In genomic region chr4:105434940-105435339, GRCh38 we compare ENCODE assay signal across 21 cellular contexts. TPM values are rescaled to one million over a fixed set of nuclear protein-coding genes. Genes with fewer than 3 reads are reported as not detected.
DNase-seq lines count a peak whose midpoint lies in the region; ATAC-seq and TF ChIP-seq lines count a peak whose summit lies in the region.
"Had no signal": no experiment of that assay in that cellular context is flagged by ENCODE, and none has a peak within 500 bp of the region (broad histone marks: within the 10 kb centered on the region; RNA-seq: fewer than 3 reads in every experiment).

No MANE protein-coding gene starts in this region.

- no peak overlapping the region for H3K4me3 Mint-ChIP-seq in activated CD8-positive, alpha-beta T cell treated with anti-CD3 and anti-CD28 coated beads for 36 hours
- H3K4me3 Mint-ChIP-seq in activated CD8-positive, alpha-beta T cell treated with anti-CD3 and anti-CD28 coated beads, Interleukin-2, amount 10 ng/mL, durations not matched to agents 7 days and 5 days, result no peak overlapping the region
- H3K4me3 Mint-ChIP-seq in activated T-helper 17 cell treated with anti-CD3 and anti-CD28 coated beads, Interleukin-2, amount 50 U/mL, for 72 hours, result no peak overlapping the region
- H3K4me3 Mint-ChIP-seq in endothelial cell (ENCODE audit: unreplicated experiment), result peak overlapping the region; percentile 75
- no peak overlapping the region for H3K4me3 Mint-ChIP-seq in activated T-helper 1 cell treated with anti-CD3 and anti-CD28 coated beads, Interleukin-12 subunit alpha, Interleukin-12 subunit beta, Interleukin-2, Interleukin-4 antibody, amounts not matched to agents 30 ng/mL and 10 ng/mL and 1 ng/mL, durations not matched to agents 14 hours and 24 hours and 36 hours
- H3K4me3 Mint-ChIP-seq: CD14-positive monocyte; CD4-positive, alpha-beta T cell; CD8-positive, alpha-beta memory T cell; GM23338; H9 had no signal

- CTCF ChIA-PET in activated CD8-positive, alpha-beta T cell treated with anti-CD3 and anti-CD28 coated beads for 36 hours (lab: Charles Lee), result no interaction called here
- CTCF ChIA-PET in activated CD8-positive, alpha-beta T cell treated with anti-CD3 and anti-CD28 coated beads, Interleukin-2, amount 10 ng/mL, durations not matched to agents 7 days and 5 days (lab: Charles Lee), result no interaction called here

- POLR2A ChIA-PET in activated CD8-positive, alpha-beta T cell treated with anti-CD3 and anti-CD28 coated beads for 36 hours (lab: Charles Lee), result no interaction called here
- POLR2A ChIA-PET in activated CD8-positive, alpha-beta T cell treated with anti-CD3 and anti-CD28 coated beads, Interleukin-2, amount 10 ng/mL, durations not matched to agents 7 days and 5 days (lab: Charles Lee), result no interaction called here

- ATAC-seq in activated CD8-positive, alpha-beta T cell treated with anti-CD3 and anti-CD28 coated beads for 36 hours, result peak; percentile 39
- no peak for ATAC-seq in activated CD8-positive, alpha-beta T cell treated with anti-CD3 and anti-CD28 coated beads, Interleukin-2, amount 10 ng/mL, durations not matched to agents 7 days and 5 days
- peak; percentile 61 for ATAC-seq in activated T-helper 17 cell treated with anti-CD3 and anti-CD28 coated beads, Interleukin-2, amount 50 U/mL, for 72 hours (replicated peaks)
- ATAC-seq: A549, GM12878, GM23338, HCT116 had no signal

- no peak for TF ChIP-seq CTCF in activated CD8-positive, alpha-beta T cell treated with anti-CD3 and anti-CD28 coated beads for 36 hours (IDR thresholded peaks at IDR 0.05)
- TF ChIP-seq CTCF in endothelial cell (IDR thresholded peaks at IDR 0.05; ENCODE audit: unreplicated experiment), result no peak

- peaks cover 20% of the 10 kb centered on the region for H3K9me3 Mint-ChIP-seq in activated CD8-positive, alpha-beta T cell treated with anti-CD3 and anti-CD28 coated beads for 36 hours
- H3K9me3 Mint-ChIP-seq in activated CD8-positive, alpha-beta T cell treated with anti-CD3 and anti-CD28 coated beads, Interleukin-2, amount 10 ng/mL, durations not matched to agents 7 days and 5 days (ENCODE audit: insufficient read depth), result peaks cover 8% of the 10 kb centered on the region
- peaks cover 9% of the 10 kb centered on the region for H3K9me3 Mint-ChIP-seq in activated T-helper 17 cell treated with anti-CD3 and anti-CD28 coated beads, Interleukin-2, amount 50 U/mL, for 72 hours
- no peaks in the 10 kb centered on the region for H3K9me3 Mint-ChIP-seq in endothelial cell (ENCODE audit: unreplicated experiment)
- peaks cover 28% of the 10 kb centered on the region for H3K9me3 Mint-ChIP-seq in activated T-helper 1 cell treated with anti-CD3 and anti-CD28 coated beads, Interleukin-12 subunit alpha, Interleukin-12 subunit beta, Interleukin-2, Interleukin-4 antibody, amounts not matched to agents 30 ng/mL and 10 ng/mL and 1 ng/mL, durations not matched to agents 14 hours and 24 hours and 36 hours
- H3K9me3 Mint-ChIP-seq: GM23338, H9 had no signal

- peaks cover 3% of the 10 kb centered on the region for H3K4me1 Mint-ChIP-seq in activated CD8-positive, alpha-beta T cell treated with anti-CD3 and anti-CD28 coated beads for 36 hours (ENCODE audit: low read depth)
- H3K4me1 Mint-ChIP-seq in activated CD8-positive, alpha-beta T cell treated with anti-CD3 and anti-CD28 coated beads, Interleukin-2, amount 10 ng/mL, durations not matched to agents 7 days and 5 days (ENCODE audit: low read depth), result no peaks in the 10 kb centered on the region
- peaks cover 6% of the 10 kb centered on the region for H3K4me1 Mint-ChIP-seq in activated T-helper 17 cell treated with anti-CD3 and anti-CD28 coated beads, Interleukin-2, amount 50 U/mL, for 72 hours
- H3K4me1 Mint-ChIP-seq in endothelial cell (ENCODE audit: unreplicated experiment), result peaks cover 2% of the 10 kb centered on the region
- H3K4me1 Mint-ChIP-seq in activated T-helper 1 cell treated with anti-CD3 and anti-CD28 coated beads, Interleukin-12 subunit alpha, Interleukin-12 subunit beta, Interleukin-2, Interleukin-4 antibody, amounts not matched to agents 30 ng/mL and 10 ng/mL and 1 ng/mL, durations not matched to agents 14 hours and 24 hours and 36 hours (ENCODE audit: low read depth), result no peaks in the 10 kb centered on the region
- H3K4me1 Mint-ChIP-seq: CD14-positive monocyte, GM23338, H9 had no signal

- no peaks in the 10 kb centered on the region for H3K27me3 Mint-ChIP-seq in activated CD8-positive, alpha-beta T cell treated with anti-CD3 and anti-CD28 coated beads for 36 hours
- no peaks in the 10 kb centered on the region for H3K27me3 Mint-ChIP-seq in activated CD8-positive, alpha-beta T cell treated with anti-CD3 and anti-CD28 coated beads, Interleukin-2, amount 10 ng/mL, durations not matched to agents 7 days and 5 days (ENCODE audit: low read depth)
- no peaks in the 10 kb centered on the region for H3K27me3 Mint-ChIP-seq in activated T-helper 17 cell treated with anti-CD3 and anti-CD28 coated beads, Interleukin-2, amount 50 U/mL, for 72 hours
- no peaks in the 10 kb centered on the region for H3K27me3 Mint-ChIP-seq in endothelial cell (ENCODE audit: unreplicated experiment)
- no peaks in the 10 kb centered on the region for H3K27me3 Mint-ChIP-seq in activated T-helper 1 cell treated with anti-CD3 and anti-CD28 coated beads, Interleukin-12 subunit alpha, Interleukin-12 subunit beta, Interleukin-2, Interleukin-4 antibody, amounts not matched to agents 30 ng/mL and 10 ng/mL and 1 ng/mL, durations not matched to agents 14 hours and 24 hours and 36 hours (ENCODE audit: insufficient read depth)
- H3K27me3 Mint-ChIP-seq: CD4-positive, alpha-beta T cell; CD8-positive, alpha-beta memory T cell had no signal

- H3K36me3 Mint-ChIP-seq in activated CD8-positive, alpha-beta T cell treated with anti-CD3 and anti-CD28 coated beads for 36 hours (ENCODE audit: low read depth), result peaks cover 66% of the 10 kb centered on the region
- H3K36me3 Mint-ChIP-seq in activated CD8-positive, alpha-beta T cell treated with anti-CD3 and anti-CD28 coated beads, Interleukin-2, amount 10 ng/mL, durations not matched to agents 7 days and 5 days (ENCODE audit: low read depth), result peaks cover 61% of the 10 kb centered on the region
- H3K36me3 Mint-ChIP-seq in activated T-helper 17 cell treated with anti-CD3 and anti-CD28 coated beads, Interleukin-2, amount 50 U/mL, for 72 hours (ENCODE audit: low read depth), result peaks cover 90% of the 10 kb centered on the region
- peaks cover 16% of the 10 kb centered on the region for H3K36me3 Mint-ChIP-seq in endothelial cell (ENCODE audit: low read depth, unreplicated experiment)
- H3K36me3 Mint-ChIP-seq in activated T-helper 1 cell treated with anti-CD3 and anti-CD28 coated beads, Interleukin-12 subunit alpha, Interleukin-12 subunit beta, Interleukin-2, Interleukin-4 antibody, amounts not matched to agents 30 ng/mL and 10 ng/mL and 1 ng/mL, durations not matched to agents 14 hours and 24 hours and 36 hours (ENCODE audit: low read depth), result peaks cover 57% of the 10 kb centered on the region

- no peak for DNase-seq in activated CD8-positive, alpha-beta T cell treated with anti-CD3 and anti-CD28 coated beads for 36 hours
- DNase-seq in activated CD8-positive, alpha-beta T cell treated with anti-CD3 and anti-CD28 coated beads, Interleukin-2, amount 10 ng/mL, durations not matched to agents 7 days and 5 days, result no peak
- DNase-seq in endothelial cell (ENCODE audit: low spot score) (no peak), T-helper 9 cell (no peak)
- no peak for DNase-seq in activated T-helper 1 cell treated with anti-CD3 and anti-CD28 coated beads, Interleukin-12 subunit alpha, Interleukin-12 subunit beta, Interleukin-2, Interleukin-4 antibody, amounts not matched to agents 30 ng/mL and 10 ng/mL and 1 ng/mL, durations not matched to agents 14 hours and 24 hours and 36 hours (ENCODE audit: low spot score)
- DNase-seq: 8988T; ACHN; BE2C; CD4-positive, alpha-beta T cell; CD8-positive, alpha-beta memory T cell; DMS 273 treated with DMSO at 0.1 percent for 48 hours; DMS79; EL; GDM1; H9 had no signal

- no peak overlapping the region for H3K27ac Mint-ChIP-seq in activated CD8-positive, alpha-beta T cell treated with anti-CD3 and anti-CD28 coated beads for 36 hours
- no peak overlapping the region for H3K27ac Mint-ChIP-seq in activated CD8-positive, alpha-beta T cell treated with anti-CD3 and anti-CD28 coated beads, Interleukin-2, amount 10 ng/mL, durations not matched to agents 7 days and 5 days
- no peak overlapping the region for H3K27ac Mint-ChIP-seq in activated T-helper 17 cell treated with anti-CD3 and anti-CD28 coated beads, Interleukin-2, amount 50 U/mL, for 72 hours
- H3K27ac Mint-ChIP-seq in endothelial cell (ENCODE audit: unreplicated experiment), result no peak overlapping the region
- H3K27ac Mint-ChIP-seq in activated T-helper 1 cell treated with anti-CD3 and anti-CD28 coated beads, Interleukin-12 subunit alpha, Interleukin-12 subunit beta, Interleukin-2, Interleukin-4 antibody, amounts not matched to agents 30 ng/mL and 10 ng/mL and 1 ng/mL, durations not matched to agents 14 hours and 24 hours and 36 hours, result no peak overlapping the region
- H3K27ac Mint-ChIP-seq: CD14-positive monocyte; CD4-positive, alpha-beta T cell; GM23338; H9 had no signal

- intact Hi-C loops in activated CD8-positive, alpha-beta T cell treated with anti-CD3 and anti-CD28 coated beads for 36 hours (cut with micrococcal nuclease), result no loop called here
- intact Hi-C loops in activated T-helper 1 cell treated with anti-CD3 and anti-CD28 coated beads, Interleukin-12 subunit alpha, Interleukin-12 subunit beta, Interleukin-2, Interleukin-4 antibody, amounts not matched to agents 30 ng/mL and 10 ng/mL and 1 ng/mL, durations not matched to agents 14 hours and 24 hours and 36 hours (cut with micrococcal nuclease), result loop anchor here (2.0 kb wide), 1 partner anchor 18 kb away; no protein-coding TSS in a partner anchor

RNA-seq across cellular contexts. Expression of gene PPA2, which starts 38.9 kb away (rescaled TPM):
- 100 to 1,000 TPM; 114 to 117 TPM for total RNA-seq in activated CD8-positive, alpha-beta T cell treated with anti-CD3 and anti-CD28 coated beads for 36 hours
- total RNA-seq in activated CD8-positive, alpha-beta T cell treated with anti-CD3 and anti-CD28 coated beads, Interleukin-2, amount 10 ng/mL, durations not matched to agents 7 days and 5 days, result 10 to 100 TPM; 78.9 to 80.2 TPM
- 10 to 100 TPM; 59.3 to 68.1 TPM for total RNA-seq in activated T-helper 17 cell treated with anti-CD3 and anti-CD28 coated beads, Interleukin-2, amount 50 U/mL, for 72 hours
- 45.5 TPM for total RNA-seq in endothelial cell (ENCODE audit: unreplicated experiment)
- total RNA-seq in activated T-helper 1 cell treated with anti-CD3 and anti-CD28 coated beads, Interleukin-12 subunit alpha, Interleukin-12 subunit beta, Interleukin-2, Interleukin-4 antibody, amounts not matched to agents 30 ng/mL and 10 ng/mL and 1 ng/mL, durations not matched to agents 14 hours and 24 hours and 36 hours, result 58.9 and 67.2 TPM in 2 replicates
